ENCODE assay signal across 9 cellular contexts in genomic region chr5:88875609-88876234, GRCh38. TPM values are rescaled to one million over a fixed set of nuclear protein-coding genes. Genes with fewer than 3 reads are reported as not detected.
DNase-seq lines count a peak whose midpoint lies in the region; ATAC-seq, FAIRE-seq and TF ChIP-seq lines count a peak whose summit lies in the region.
"Had no signal": no experiment of that assay in that cellular context is flagged by ENCODE, and none has a peak within 500 bp of the region (broad histone marks: within the 10 kb centered on the region; RNA-seq: fewer than 3 reads in every experiment).

No MANE protein-coding gene starts in this region.

- no TSS peak for BruUV-seq in Panc1 (replicated peaks; lab: Mats Ljungman, UMichigan)

- in situ Hi-C loops in Panc1 (cut with HindIII; ENCODE audit: low pct_unique_long_range_greater_than_20kb, low sequenced_read_pairs) = no loop called here

- peaks cover 100% of the 10 kb centered on the region for H3K79me2 ChIP-seq in DOHH2 (ENCODE audit: control insufficient read depth, low read length)

- H3K27ac Mint-ChIP-seq in osteocyte (ENCODE audit: unreplicated experiment) = no peak overlapping the region

- no peaks in the 10 kb centered on the region for H3K27me3 Mint-ChIP-seq in osteocyte (ENCODE audit: unreplicated experiment)

- no peak overlapping the region for H3K4me3 Mint-ChIP-seq in osteocyte (ENCODE audit: unreplicated experiment)

- no peak for FAIRE-seq in D721Med (lab: Jason Lieb, UNC)

- H3K4me2 ChIP-seq in DOHH2 (ENCODE audit: low read length) = peak overlapping the region; percentile 83

- H3K4me3 ChIP-seq in DOHH2 (ENCODE audit: low read length) (peak overlapping the region; percentile 40), Panc1 (ENCODE audit: low read depth in 2 of 2, low read length in 2 of 2) (peak overlapping the region in 1 of 2 experiments; percentile 2; a peak in 1 of 4 replicates), right cardiac atrium (ENCODE audit: low read length) (peak overlapping the region; percentile 42)

- peaks cover 6% of the 10 kb centered on the region for H3K4me1 Mint-ChIP-seq in osteocyte (ENCODE audit: unreplicated experiment)

- H3K27ac ChIP-seq in DOHH2 (ENCODE audit: low read depth, low read length) = peak overlapping the region; percentile 25; the same call in 1 of the 2 replicates
- H3K27ac ChIP-seq in Panc1 (ENCODE audit: low read length) = peak overlapping the region; percentile 72
- no peak overlapping the region for H3K27ac ChIP-seq in right cardiac atrium (ENCODE audit: low read length)

- intact Hi-C loops in Panc1 (cut with micrococcal nuclease; ENCODE audit: unreplicated experiment) (no loop called here), right cardiac atrium (cut with DNase I) (no loop called here)

- CTCF ChIA-PET in Panc1 (lab: Charles Lee) = interaction anchor here (0.7 kb wide), 1 partner anchor 204 kb away, joined by 4 read pairs; no protein-coding TSS in a partner anchor

- peak; percentile 52 for ATAC-seq in HG02571 (IDR thresholded peaks at IDR 0.05; ENCODE audit: unreplicated experiment)
- peak; percentile 87 for ATAC-seq in Panc1
- ATAC-seq in right cardiac atrium = peak; percentile 57 to 58

- 0 out of 2 replicates have a peak, but pooled peaks cover 2% of the 10 kb centered on the region for H3F3A ChIP-seq in DOHH2 (ENCODE audit: control insufficient read depth, insufficient read depth)

- peaks cover 6% of the 10 kb centered on the region; the same call in 1 of the 2 replicates for H4K20me1 ChIP-seq in DOHH2 (ENCODE audit: control insufficient read depth, insufficient read depth, low read depth, low read length)

- peaks cover 54% of the 10 kb centered on the region for H3K4me1 ChIP-seq in DOHH2 (ENCODE audit: control insufficient read depth, low read length)
- H3K4me1 ChIP-seq in Panc1 (ENCODE audit: control insufficient read depth, insufficient read depth, low read length) = peaks cover 53% of the 10 kb centered on the region
- H3K4me1 ChIP-seq in right cardiac atrium (ENCODE audit: control insufficient read depth, insufficient read depth, low read length) = peaks cover 2% of the 10 kb centered on the region

- no peaks in the 10 kb centered on the region for H3K36me3 Mint-ChIP-seq in osteocyte (ENCODE audit: unreplicated experiment)

- POLR2A ChIA-PET in Panc1 (lab: Charles Lee) = no interaction called here

- TF ChIP-seq CTCF in DOHH2 (IDR thresholded peaks at IDR 0.05; ENCODE audit: low read depth, low read length, poor library complexity, severe bottlenecking) (no peak), Panc1 (IDR thresholded peaks at IDR 0.05) (no peak), D721Med (IDR thresholded peaks at IDR 0.05; ENCODE audit: insufficient read depth, missing control alignments) (no peak), osteocyte (IDR thresholded peaks at IDR 0.05) (no peak)

- no peaks in the 10 kb centered on the region for H3K9me3 Mint-ChIP-seq in osteocyte (ENCODE audit: unreplicated experiment)

- 26% methylated on average over 2 of the region's 2 CpGs for WGBS in right cardiac atrium

- no peaks in the 10 kb centered on the region for H3K9me2 ChIP-seq in DOHH2 (replicated peaks; ENCODE audit: control insufficient read depth, low read length)

- H3K9me3 ChIP-seq in DOHH2 (ENCODE audit: control insufficient read depth, insufficient read depth, low read length) (no peaks in the 10 kb centered on the region), Panc1 (ENCODE audit: control insufficient read depth, insufficient read depth, low read depth, low read length) (no peaks in the 10 kb centered on the region), right cardiac atrium (ENCODE audit: control insufficient read depth, low read length) (no peaks in the 10 kb centered on the region)

- no peaks in the 10 kb centered on the region for H3K27me3 ChIP-seq in DOHH2 (ENCODE audit: control insufficient read depth, low read length)
- no peaks in the 10 kb centered on the region for H3K27me3 ChIP-seq in Panc1 (ENCODE audit: control insufficient read depth, insufficient read depth, low read length)
- H3K27me3 ChIP-seq in right cardiac atrium (ENCODE audit: control insufficient read depth, insufficient read depth) = no peaks in the 10 kb centered on the region

- H3K36me3 ChIP-seq in DOHH2 (ENCODE audit: control insufficient read depth, low read length) (peaks cover 72% of the 10 kb centered on the region), Panc1 (ENCODE audit: control insufficient read depth, insufficient read depth, low read length) (no peaks in the 10 kb centered on the region)

- DNase-seq in Panc1 (ENCODE audit: low read depth, low spot score) (no peak), right cardiac atrium (no peak), cortex of kidney (lab: John Stamatoyannopoulos, UW) (no peak), D721Med (ENCODE audit: insufficient read length, low spot score) (no peak), osteocyte (ENCODE audit: extremely low spot score, unreplicated experiment) (no peak)
- no peak for DNase-seq in activated CD8-positive, alpha-beta memory T cell treated with anti-CD3 and anti-CD28 coated beads, Interleukin-2, amount 50 U/mL, for 4 hours
- DNase-seq: activated CD4-positive, alpha-beta T cell treated with anti-CD3 and anti-CD28 coated beads for 48 hours had no signal

RNA-seq across cellular contexts. Expression of gene MEF2C, which starts 7.3 kb away (rescaled TPM):
- total RNA-seq in Panc1 (2021; ENCODE audit: unreplicated experiment) (9.9 TPM), right cardiac atrium (10 to 100 TPM; 57.4 to 78.4 (median 67.4) TPM), osteocyte (9.4 and 9.9 TPM in 2 replicates)
- polyA plus RNA-seq in Panc1 (2012; ENCODE audit: insufficient read length) = 6.6 TPM
- 14.5 TPM for polyA plus RNA-seq in right cardiac atrium
